ENCODE assay signal across 8 cellular contexts in the genomic region with DNA sequence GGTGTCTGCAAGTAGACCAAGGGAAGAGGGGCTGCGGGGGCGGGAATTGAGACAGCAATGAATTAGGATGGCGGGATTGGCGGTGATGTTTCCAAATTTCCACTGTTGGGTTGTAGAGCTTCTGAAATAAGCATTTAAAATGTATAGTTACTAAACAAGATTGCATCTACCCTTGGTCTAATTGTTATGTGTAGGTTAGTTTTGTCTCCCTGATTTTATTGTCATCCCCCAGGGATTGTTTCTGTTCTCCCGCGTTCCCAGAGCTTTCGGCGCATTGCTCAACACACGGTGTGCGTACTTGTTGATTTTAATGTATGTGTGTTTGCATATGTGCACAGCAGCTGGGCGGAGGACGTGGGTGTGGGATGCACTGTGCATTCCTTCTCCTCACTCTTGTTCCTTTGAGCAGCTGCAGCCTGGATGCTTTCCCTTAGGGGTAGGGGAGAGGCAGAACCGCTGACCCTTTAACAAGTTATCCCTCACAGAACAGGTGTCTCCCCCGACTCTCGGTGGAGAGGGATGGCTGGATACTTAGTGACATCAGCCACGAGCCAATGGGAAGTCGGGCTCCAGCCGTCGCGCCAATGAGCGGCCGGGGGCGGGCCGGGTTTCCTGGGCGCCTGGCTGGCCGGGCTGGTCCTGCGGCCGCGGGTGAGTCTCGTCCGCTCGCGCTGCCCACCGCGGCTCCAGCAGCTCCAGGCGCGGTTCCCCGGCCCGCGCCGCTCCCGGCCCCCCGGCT. TPM values are rescaled to one million over a fixed set of nuclear protein-coding genes. Genes with fewer than 3 reads are reported as not detected.
DNase-seq lines count a peak whose midpoint lies in the region; ATAC-seq lines count a peak whose summit lies in the region.

A gene with protein sequence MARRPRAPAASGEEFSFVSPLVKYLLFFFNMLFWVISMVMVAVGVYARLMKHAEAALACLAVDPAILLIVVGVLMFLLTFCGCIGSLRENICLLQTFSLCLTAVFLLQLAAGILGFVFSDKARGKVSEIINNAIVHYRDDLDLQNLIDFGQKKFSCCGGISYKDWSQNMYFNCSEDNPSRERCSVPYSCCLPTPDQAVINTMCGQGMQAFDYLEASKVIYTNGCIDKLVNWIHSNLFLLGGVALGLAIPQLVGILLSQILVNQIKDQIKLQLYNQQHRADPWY (plus strand): TSS at position 613 of the 739 bp plus-strand sequence. CDS start 274 bp downstream, outside the sequence.

- H3K4me3 ChIP-seq in neuron (ENCODE audit: low read length), result peak within 1 kb of the TSS; percentile 56
- peak within 1 kb of the TSS; percentile 92 to 98 for H3K4me3 ChIP-seq in stomach smooth muscle (ENCODE audit: low read length in 2 of 2)

- no peaks in the 10 kb centered on the region for H3K9me3 ChIP-seq in neuron (ENCODE audit: low read length)
- no peaks in the 10 kb centered on the region for H3K9me3 ChIP-seq in stomach smooth muscle (ENCODE audit: control insufficient read depth in 2 of 2, low read length in 2 of 2)

- H2AFZ ChIP-seq in neuron (ENCODE audit: low read depth, low read length), result peak within 1 kb of the TSS; percentile 63

- H3K4me1 ChIP-seq in neuron (ENCODE audit: insufficient read depth, low read length) (peaks cover 7% of the 10 kb centered on the region), stomach smooth muscle (ENCODE audit: control insufficient read depth, insufficient read depth, low read length) (peaks cover 27% of the 10 kb centered on the region)

- H3K36me3 ChIP-seq in neuron (ENCODE audit: insufficient read depth, low read length) (no peaks in the 10 kb centered on the region), stomach smooth muscle (ENCODE audit: control insufficient read depth in 2 of 2, insufficient read depth in 2 of 2, low read length in 2 of 2) (no peaks in the 10 kb centered on the region)

- H3K9ac ChIP-seq in stomach smooth muscle (ENCODE audit: low read length in 2 of 2), result peak within 1 kb of the TSS in 1 of 2 donors; percentile 42

- no peak within 1 kb of the TSS for H3K27ac ChIP-seq in stomach smooth muscle (ENCODE audit: low read length)

- H3K27me3 ChIP-seq in neuron (ENCODE audit: insufficient read depth, low read length), result peaks cover 14% of the 10 kb centered on the region
- peaks cover 0 to 5% of the 10 kb centered on the region in 2 donors for H3K27me3 ChIP-seq in stomach smooth muscle (ENCODE audit: control insufficient read depth in 1 of 2, insufficient read depth in 2 of 2, low read length in 2 of 2)

- DNase-seq in DMS 273 (lab: John Stamatoyannopoulos, UW; ENCODE audit: unreplicated experiment) (peak; percentile 95), HuH-7.5 (ENCODE audit: low spot score) (peak; percentile 98), RPMI7951 (ENCODE audit: low read depth) (peak; percentile 67), activated gamma-delta T cell (lab: John Stamatoyannopoulos, UW) (peak; percentile 51), foreskin melanocyte (peak; percentile 29)

- peak; percentile 71 for ATAC-seq in GM21515 (IDR thresholded peaks at IDR 0.05; ENCODE audit: unreplicated experiment)

RNA-seq across cellular contexts. Expression of the gene that starts here (rescaled TPM):
- 1.1 and 2.1 TPM in 2 replicates for total RNA-seq in RPMI7951 (2014; rRNA removed; shearing (Covaris generic))

Comparison
In these comparisons a context has a peak if more than half of its experiments do, and no peak if none do; other contexts are left out.
1. DNase-seq: peak in every context shown above with its lines; median percentile 98 in HuH-7.5; 95 in DMS 273; 67 in RPMI7951; 51 in activated gamma-delta T cell; 29 in foreskin melanocyte.